In the genomic region with DNA sequence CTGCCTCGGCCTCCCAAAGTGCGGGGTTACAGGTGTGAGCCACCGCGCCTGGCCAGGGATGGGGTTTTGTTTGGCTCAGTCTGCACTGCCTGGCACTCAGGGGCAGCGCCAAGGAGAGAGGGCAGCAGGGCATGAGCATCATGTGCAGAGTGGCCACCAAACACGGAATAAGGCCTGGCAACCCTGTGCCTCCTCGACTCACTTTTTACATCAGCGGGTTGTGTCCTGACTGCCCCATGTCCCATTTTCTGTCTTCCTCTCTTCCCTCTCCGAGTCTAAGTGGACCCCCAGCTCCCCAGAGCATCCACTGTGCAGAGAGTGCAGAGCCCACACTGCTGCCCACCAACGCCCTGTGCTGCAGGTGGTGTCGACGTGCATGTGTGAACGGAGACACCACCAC, we compare ENCODE assay signal across 18 cellular contexts.
"Had no signal": no experiment of that assay in that cellular context is flagged by ENCODE, and none has a peak within 500 bp of the region (broad histone marks: within the 10 kb centered on the region; RNA-seq: fewer than 3 reads in every experiment).

No MANE protein-coding gene starts in this region.

- H3K4me1 Mint-ChIP-seq: stimulated activated naive CD8-positive, alpha-beta T cell treated with anti-CD3 and anti-CD28 coated beads, Interleukin-15, amount 100 ng/mL, for 72 hours had no signal

- H3K9me3 ChIP-seq: adrenal gland, breast epithelium, esophagus squamous epithelium, neutrophil, suprapubic skin had no signal

- H3K9me3 Mint-ChIP-seq: activated naive CD4-positive, alpha-beta T cell treated with anti-CD3 and anti-CD28 coated beads, Interleukin-2, amount 50 U/mL, for 72 hours; naive thymus-derived CD8-positive, alpha-beta T cell; stimulated activated naive CD8-positive, alpha-beta T cell treated with anti-CD3 and anti-CD28 coated beads, Interleukin-15, amount 100 ng/mL, for 72 hours; T-helper 1 cell treated with Interleukin-12 subunit alpha and Interleukin-12 subunit beta and Interleukin-4 antibody, amounts not matched to agents 30 μg/mL and 1 μg/mL, for 36 hours had no signal

- ATAC-seq: activated CD4-positive, CD25-positive, alpha-beta regulatory T cell treated with anti-CD3 and anti-CD28 coated beads, Interleukin-2, amount 50 U/mL, for 24 hours; activated naive CD4-positive, alpha-beta T cell treated with anti-CD3 and anti-CD28 coated beads, Interleukin-2, amount 50 U/mL, for 72 hours; naive thymus-derived CD8-positive, alpha-beta T cell had no signal

- H3K27me3 Mint-ChIP-seq: naive thymus-derived CD8-positive, alpha-beta T cell; stimulated activated naive CD8-positive, alpha-beta T cell treated with anti-CD3 and anti-CD28 coated beads, Interleukin-15, amount 100 ng/mL, for 72 hours had no signal

- H3K9ac ChIP-seq: parathyroid adenoma had no signal

- H3K27ac ChIP-seq: adrenal gland, breast epithelium, coronary artery, esophagus squamous epithelium, neutrophil, parathyroid adenoma, suprapubic skin had no signal

- DNase-seq: activated CD4-positive, alpha-beta T cell treated with anti-CD3 and anti-CD28 coated beads, Interleukin-2, amount 50 U/mL, for 1 hour; activated CD8-positive, alpha-beta memory T cell treated with anti-CD3 and anti-CD28 coated beads, Interleukin-2, amount 50 U/mL, for 4 hours; activated effector memory CD4-positive, alpha-beta T cell treated with anti-CD3 and anti-CD28 coated beads, Interleukin-2, amount 50 U/mL, for 16 hours; activated T-cell treated with anti-CD3 and anti-CD28 coated beads, Interleukin-2, amount 50 U/mL, for 48 hours; effector CD8-positive, alpha-beta T cell; esophagus squamous epithelium; naive thymus-derived CD8-positive, alpha-beta T cell; retina; stimulated activated naive CD8-positive, alpha-beta T cell treated with anti-CD3 and anti-CD28 coated beads, Interleukin-15, amount 100 ng/mL, for 72 hours had no signal

- H3K4me1 ChIP-seq: adrenal gland, breast epithelium, esophagus squamous epithelium, parathyroid adenoma, suprapubic skin had no signal

- H3K27me3 ChIP-seq: adrenal gland, breast epithelium, esophagus squamous epithelium, neutrophil, suprapubic skin had no signal

- H3K4me3 Mint-ChIP-seq: stimulated activated naive CD8-positive, alpha-beta T cell treated with anti-CD3 and anti-CD28 coated beads, Interleukin-15, amount 100 ng/mL, for 72 hours; T-helper 1 cell treated with Interleukin-12 subunit alpha and Interleukin-12 subunit beta and Interleukin-4 antibody, amounts not matched to agents 30 μg/mL and 1 μg/mL, for 36 hours had no signal

- H3K4me3 ChIP-seq: adrenal gland, breast epithelium, coronary artery, esophagus squamous epithelium, suprapubic skin had no signal

- H3K27ac Mint-ChIP-seq: T-helper 1 cell treated with Interleukin-12 subunit alpha and Interleukin-12 subunit beta and Interleukin-4 antibody, amounts not matched to agents 30 μg/mL and 1 μg/mL, for 36 hours had no signal

- H2AFZ ChIP-seq: parathyroid adenoma had no signal
